ENCODE assay signal across 9 cellular contexts in genomic region chr1:26847826-26848225, GRCh38. TPM values are rescaled to one million over a fixed set of nuclear protein-coding genes. Genes with fewer than 3 reads are reported as not detected.
A peak's percentile ranks its signal among the peaks of the same experiment; 100 is the strongest.
DNase-seq lines count a peak whose midpoint lies in the region; ATAC-seq, FAIRE-seq and TF ChIP-seq lines count a peak whose summit lies in the region.
"Not testable (repeated sequence)": the region's sequence is repeated elsewhere in the genome, so short reads cannot be mapped to it uniquely, and the experiment has no call there.
"Had no signal": no experiment of that assay in that cellular context is flagged by ENCODE, and none has a peak within 500 bp of the region (broad histone marks: within the 10 kb centered on the region; RNA-seq: fewer than 3 reads in every experiment).

No MANE protein-coding gene starts in this region.

- not testable (repeated sequence) for H3K27me3 ChIP-seq in ACC112 (ENCODE audit: insufficient read depth, low read length); PC-3 (ENCODE audit: low read length); keratinocyte (ENCODE audit: control insufficient read depth, extremely low read depth, insufficient read depth, low read length); stomach

- H3K9me2 ChIP-seq in PC-3 (replicated peaks; ENCODE audit: low read length): not testable (repeated sequence)

- H3K36me3 ChIP-seq in ACC112 (ENCODE audit: insufficient read depth, low read length): not testable (repeated sequence)
- H3K36me3 ChIP-seq in PC-3 (ENCODE audit: low read depth, low read length) (peaks cover 26% of the 10 kb centered on the region), keratinocyte (ENCODE audit: control insufficient read depth in 2 of 2, extremely low read depth in 1 of 2, insufficient read depth in 2 of 2, low read length in 2 of 2) (peaks cover 10 to 33% of the 10 kb centered on the region in 2 experiments), stomach (peaks cover 48 to 88% (median 85%) of the 10 kb centered on the region in 4 donors)

- peak overlapping the region; percentile 42 for H3K27ac Mint-ChIP-seq in activated CD4-positive, alpha-beta T cell treated with anti-CD3 and anti-CD28 coated beads, Interleukin-2, amount 10 ng/mL, durations not matched to agents 7 days and 5 days
- peak overlapping the region; percentile 7 to 95 for H3K27ac Mint-ChIP-seq in activated naive CD4-positive, alpha-beta T cell treated with anti-CD3 and anti-CD28 coated beads, Interleukin-2, amount 50 U/mL, for 72 hours
- peak overlapping the region; percentile 87 for H3K27ac Mint-ChIP-seq in central memory CD8-positive, alpha-beta T cell (ENCODE audit: low read depth)
- peak overlapping the region; percentile 14 to 46 for H3K27ac Mint-ChIP-seq in natural killer cell treated with Interleukin-12 subunit alpha and Interleukin-12 subunit beta and Interleukin-15 and Interleukin-18, amount 100 ng/mL, for 72 hours

- peaks cover 47% of the 10 kb centered on the region for H3K36me3 Mint-ChIP-seq in activated CD4-positive, alpha-beta T cell treated with anti-CD3 and anti-CD28 coated beads, Interleukin-2, amount 10 ng/mL, durations not matched to agents 7 days and 5 days (ENCODE audit: low read depth)
- peaks cover 20 to 29% of the 10 kb centered on the region in 2 donors for H3K36me3 Mint-ChIP-seq in activated naive CD4-positive, alpha-beta T cell treated with anti-CD3 and anti-CD28 coated beads, Interleukin-2, amount 50 U/mL, for 72 hours
- H3K36me3 Mint-ChIP-seq in central memory CD8-positive, alpha-beta T cell (ENCODE audit: insufficient read depth): peaks cover 60% of the 10 kb centered on the region
- H3K36me3 Mint-ChIP-seq in natural killer cell treated with Interleukin-12 subunit alpha and Interleukin-12 subunit beta and Interleukin-15 and Interleukin-18, amount 100 ng/mL, for 72 hours: peaks cover 18% of the 10 kb centered on the region

- TF ChIP-seq POLR2A in stomach (IDR thresholded peaks at IDR 0.05): not testable (repeated sequence)

- not testable (repeated sequence) for H3K4me1 Mint-ChIP-seq in activated CD4-positive, alpha-beta T cell treated with anti-CD3 and anti-CD28 coated beads, Interleukin-2, amount 10 ng/mL, durations not matched to agents 7 days and 5 days; natural killer cell treated with Interleukin-12 subunit alpha and Interleukin-12 subunit beta and Interleukin-15 and Interleukin-18, amount 100 ng/mL, for 72 hours (ENCODE audit: low read depth in 2 of 2)
- H3K4me1 Mint-ChIP-seq in central memory CD8-positive, alpha-beta T cell: peaks cover 12% of the 10 kb centered on the region

- intact Hi-C loops in PC-3 (cut with micrococcal nuclease); stomach (cut with DNase I; ENCODE audit: low total_unique reads): not testable (repeated sequence)

- not testable (repeated sequence) for FAIRE-seq in keratinocyte (lab: Jason Lieb, UNC)

- H3K9me3 ChIP-seq in PC-3 (ENCODE audit: low read length); keratinocyte (ENCODE audit: control insufficient read depth, low read depth, low read length); stomach: not testable (repeated sequence)

- CTCF ChIA-PET in PC-3 (lab: Charles Lee): not testable (repeated sequence)
- CTCF ChIA-PET in activated CD4-positive, alpha-beta T cell treated with anti-CD3 and anti-CD28 coated beads, Interleukin-2, amount 10 ng/mL, durations not matched to agents 7 days and 5 days (lab: Charles Lee): interaction anchor here (0.9 to 1.6 kb wide), 2 partner anchors 14 to 16 kb away, joined by 3 read pairs; no protein-coding TSS in a partner anchor

- POLR2A ChIA-PET in PC-3 (lab: Charles Lee; ENCODE audit: unreplicated experiment): interaction anchor here (0.6 kb wide), 1 partner anchor 60 kb away, joined by 14 read pairs; the partner anchor contains the start of gene PIGV
- POLR2A ChIA-PET in activated CD4-positive, alpha-beta T cell treated with anti-CD3 and anti-CD28 coated beads, Interleukin-2, amount 10 ng/mL, durations not matched to agents 7 days and 5 days (lab: Charles Lee): not testable (repeated sequence)

- H3K27ac ChIP-seq in ACC112 (ENCODE audit: low read depth, low read length): peak overlapping the region; percentile 95
- H3K27ac ChIP-seq in PC-3 (ENCODE audit: low read length): peak overlapping the region; percentile 95
- H3K27ac ChIP-seq in keratinocyte (ENCODE audit: control insufficient read depth, insufficient read depth, low read length): peak overlapping the region; percentile 100
- H3K27ac ChIP-seq in stomach: peak overlapping the region in 4 of 5 donors; percentile 76 to 82 (median 78)

- not testable (repeated sequence) for H3K9me3 Mint-ChIP-seq in activated CD4-positive, alpha-beta T cell treated with anti-CD3 and anti-CD28 coated beads, Interleukin-2, amount 10 ng/mL, durations not matched to agents 7 days and 5 days; activated naive CD4-positive, alpha-beta T cell treated with anti-CD3 and anti-CD28 coated beads, Interleukin-2, amount 50 U/mL, for 72 hours; central memory CD8-positive, alpha-beta T cell; natural killer cell treated with Interleukin-12 subunit alpha and Interleukin-12 subunit beta and Interleukin-15 and Interleukin-18, amount 100 ng/mL, for 72 hours

- H3K79me2 ChIP-seq in ACC112 (ENCODE audit: control insufficient read depth, insufficient read depth, low read length, unreplicated experiment); PC-3 (ENCODE audit: low read length); keratinocyte (ENCODE audit: control insufficient read depth, insufficient read depth, low read length): not testable (repeated sequence)

- not testable (repeated sequence) for H2AFZ ChIP-seq in ACC112 (ENCODE audit: low read length, unreplicated experiment); PC-3 (ENCODE audit: low read length); keratinocyte (ENCODE audit: control insufficient read depth, low read length)

- peak overlapping the region; percentile 72 for H3K9ac ChIP-seq in PC-3 (ENCODE audit: low read length)
- H3K9ac ChIP-seq in keratinocyte (ENCODE audit: control insufficient read depth, extremely low read depth, insufficient read depth, low read length): peak overlapping the region; percentile 22

- dilution Hi-C loops in keratinocyte (cut with MboI; ENCODE audit: extremely low pct_ligation_motif_present, low sequenced_read_pairs): not testable (repeated sequence)

- not testable (repeated sequence) for H3K9me1 ChIP-seq in keratinocyte (ENCODE audit: control insufficient read depth, extremely low read depth, insufficient read depth, low read length)

- 0 out of 2 replicates have a peak, but pooled peaks have one; percentile 23 for ATAC-seq in PC-3
- not testable (repeated sequence) for ATAC-seq in activated naive CD4-positive, alpha-beta T cell treated with anti-CD3 and anti-CD28 coated beads, Interleukin-2, amount 50 U/mL, for 72 hours; central memory CD8-positive, alpha-beta T cell (replicated peaks; ENCODE audit: extremely low read depth, poor library complexity, severe bottlenecking); natural killer cell treated with Interleukin-12 subunit alpha and Interleukin-12 subunit beta and Interleukin-15 and Interleukin-18, amount 100 ng/mL, for 72 hours

- H3K4me3 Mint-ChIP-seq in activated CD4-positive, alpha-beta T cell treated with anti-CD3 and anti-CD28 coated beads, Interleukin-2, amount 10 ng/mL, durations not matched to agents 7 days and 5 days; central memory CD8-positive, alpha-beta T cell; natural killer cell treated with Interleukin-12 subunit alpha and Interleukin-12 subunit beta and Interleukin-15 and Interleukin-18, amount 100 ng/mL, for 72 hours: not testable (repeated sequence)

- DNase-seq in PC-3: peak; percentile 31
- DNase-seq in activated CD4-positive, alpha-beta T cell treated with anti-CD3 and anti-CD28 coated beads, Interleukin-2, amount 10 ng/mL, durations not matched to agents 7 days and 5 days; activated naive CD4-positive, alpha-beta T cell treated with anti-CD3 and anti-CD28 coated beads, Interleukin-2, amount 50 U/mL, for 72 hours (ENCODE audit: low spot score in 2 of 2); central memory CD8-positive, alpha-beta T cell (ENCODE audit: low spot score in 2 of 2); keratinocyte (ENCODE audit: low read depth, low spot score); natural killer cell treated with Interleukin-12 subunit alpha and Interleukin-12 subunit beta and Interleukin-15 and Interleukin-18, amount 100 ng/mL, for 72 hours (ENCODE audit: low spot score); stomach: not testable (repeated sequence)

- peaks cover 29% of the 10 kb centered on the region for H3K4me1 ChIP-seq in ACC112 (ENCODE audit: control insufficient read depth, insufficient read depth, low read length, unreplicated experiment)
- peaks cover 34% of the 10 kb centered on the region for H3K4me1 ChIP-seq in PC-3 (ENCODE audit: insufficient read depth, low read length)
- H3K4me1 ChIP-seq in keratinocyte (ENCODE audit: control insufficient read depth, extremely low read depth, insufficient read depth, low read length): peaks cover 44% of the 10 kb centered on the region
- H3K4me1 ChIP-seq in stomach: peaks cover 0 to 26% (median 13%) of the 10 kb centered on the region in 4 donors

- TF ChIP-seq CTCF in PC-3 (conservative IDR thresholded peaks at IDR 0.05; ENCODE audit: low read depth, low read length); keratinocyte (optimal IDR thresholded peaks at IDR 0.05 in 1 of 3, IDR thresholded peaks at IDR 0.05 in 1 of 3, conservative IDR thresholded peaks at IDR 0.05 in 1 of 3; ENCODE audit: extremely low read depth in 1 of 3, insufficient read depth in 2 of 3, low read length in 3 of 3); stomach (IDR thresholded peaks at IDR 0.05): not testable (repeated sequence)

- H4K20me1 ChIP-seq in PC-3 (ENCODE audit: low read length); keratinocyte (ENCODE audit: control insufficient read depth, extremely low read depth, insufficient read depth, low read length): not testable (repeated sequence)

- H3K27me3 Mint-ChIP-seq in activated CD4-positive, alpha-beta T cell treated with anti-CD3 and anti-CD28 coated beads, Interleukin-2, amount 10 ng/mL, durations not matched to agents 7 days and 5 days; central memory CD8-positive, alpha-beta T cell; natural killer cell treated with Interleukin-12 subunit alpha and Interleukin-12 subunit beta and Interleukin-15 and Interleukin-18, amount 100 ng/mL, for 72 hours: not testable (repeated sequence)

- BruUV-seq in PC-3 (replicated peaks; lab: Mats Ljungman, UMichigan): not testable (repeated sequence)

- TF ChIP-seq EP300 in stomach (IDR thresholded peaks at IDR 0.05): not testable (repeated sequence)

- H3F3A ChIP-seq in PC-3 (ENCODE audit: low read length, unreplicated experiment): not testable (repeated sequence)

- not testable (repeated sequence) for H3K4me3 ChIP-seq in ACC112 (ENCODE audit: low read depth, low read length); PC-3 (ENCODE audit: low read length); keratinocyte (ENCODE audit: control insufficient read depth in 2 of 3, extremely low read depth in 1 of 3, insufficient read depth in 2 of 3, low read depth in 1 of 3, low read length in 3 of 3); stomach

- WGBS in stomach, 5 donors: 78 to 90% (median 84%) methylated on average over 6 of the region's 6 CpGs

- H3K4me2 ChIP-seq in PC-3 (ENCODE audit: low read length): peak overlapping the region; percentile 50; the same call in 1 of the 2 replicates
- H3K4me2 ChIP-seq in keratinocyte (ENCODE audit: control insufficient read depth, extremely low read depth, insufficient read depth, low read depth, low read length): not testable (repeated sequence)

RNA-seq across cellular contexts. Expression of gene SFN, which starts 15.1 kb away (rescaled TPM):
- 411 and 577 TPM in 2 replicates for total RNA-seq in PC-3 (2014; rRNA removed)
- 1 to 10 TPM; 2.4 to 3.0 TPM for total RNA-seq in activated CD4-positive, alpha-beta T cell treated with anti-CD3 and anti-CD28 coated beads, Interleukin-2, amount 10 ng/mL, durations not matched to agents 7 days and 5 days
- 1 to 10 TPM; 1.1 to 2.3 TPM for total RNA-seq in activated naive CD4-positive, alpha-beta T cell treated with anti-CD3 and anti-CD28 coated beads, Interleukin-2, amount 50 U/mL, for 72 hours
- 1,394 to 2,602 TPM (median 2,333 TPM) in 3 replicates for polyA plus RNA-seq in keratinocyte
- polyA plus RNA-seq in keratinocyte (2011; ENCODE audit: low read depth): 775 TPM
- polyA plus RNA-seq in keratinocyte (2011; cell fraction: cytosol; rRNA removed): 1,484 and 3,345 TPM in 2 replicates
- 1,730 and 2,605 TPM in 2 replicates for polyA plus RNA-seq in keratinocyte (2011; cell fraction: nucleus; rRNA removed)
- polyA plus RNA-seq in keratinocyte (2012; ENCODE audit: low replicate concordance): 3,203 and 3,341 TPM in 2 replicates
- 637 to 2,055 TPM (median 889 TPM) in 3 replicates for polyA minus RNA-seq in keratinocyte
- polyA minus RNA-seq in keratinocyte (2011; cell fraction: cytosol; rRNA and poly(A)+ RNA removed): 1,532 TPM
- 888 and 889 TPM in 2 replicates for polyA minus RNA-seq in keratinocyte (2011; cell fraction: nucleus; rRNA and poly(A)+ RNA removed)
- total RNA-seq in natural killer cell treated with Interleukin-12 subunit alpha and Interleukin-12 subunit beta and Interleukin-15 and Interleukin-18, amount 100 ng/mL, for 72 hours: under 1 TPM; 0.50 to 0.56 TPM
- total RNA-seq in stomach: 100 to 1,000 TPM in 1 of 5 donors, 10 to 100 TPM in 4; 17.4 to 109 (median 78.1) TPM
- 100 to 1,000 TPM in 2 of 3 donors, 10 to 100 TPM in 1; 77.6 to 410 (median 146) TPM for polyA plus RNA-seq in stomach
- polyA plus RNA-seq: CD4-positive, CD25-positive, alpha-beta regulatory T cell had no signal

RNA-seq across cellular contexts. Expression of gene ZDHHC18, which starts 21.3 kb away (rescaled TPM):
- total RNA-seq in PC-3 (2014; rRNA removed) (18.1 and 26.9 TPM in 2 replicates), stomach (10 to 100 TPM in 3 of 5 donors, 1 to 10 TPM in 2; 5.2 to 81.7 (median 13.3) TPM)
- 10 to 100 TPM; 45.1 to 55.0 TPM for total RNA-seq in activated CD4-positive, alpha-beta T cell treated with anti-CD3 and anti-CD28 coated beads, Interleukin-2, amount 10 ng/mL, durations not matched to agents 7 days and 5 days
- total RNA-seq in activated naive CD4-positive, alpha-beta T cell treated with anti-CD3 and anti-CD28 coated beads, Interleukin-2, amount 50 U/mL, for 72 hours: 10 to 100 TPM; 37.8 to 59.5 TPM
- polyA plus RNA-seq in keratinocyte (18.1 to 32.0 TPM (median 22.6 TPM) in 3 replicates), stomach (1 to 10 TPM; 6.3 to 9.0 (median 6.7) TPM)
- polyA plus RNA-seq in keratinocyte (2011; ENCODE audit: low read depth): 14.0 TPM
- polyA plus RNA-seq in keratinocyte (2011; cell fraction: cytosol; rRNA removed): 22.3 and 28.7 TPM in 2 replicates
- 27.8 and 32.9 TPM in 2 replicates for polyA plus RNA-seq in keratinocyte (2011; cell fraction: nucleus; rRNA removed)
- 16.3 and 18.4 TPM in 2 replicates for polyA plus RNA-seq in keratinocyte (2012; ENCODE audit: low replicate concordance)
- polyA minus RNA-seq in keratinocyte: 21.5 to 62.9 TPM (median 45.1 TPM) in 3 replicates
- 14.4 TPM for polyA minus RNA-seq in keratinocyte (2011; cell fraction: cytosol; rRNA and poly(A)+ RNA removed)
- polyA minus RNA-seq in keratinocyte (2011; cell fraction: nucleus; rRNA and poly(A)+ RNA removed): 11.0 and 11.9 TPM in 2 replicates
- 100 to 1,000 TPM in 1 of 2 donors, 10 to 100 TPM in 1; 87.2 to 106 TPM for total RNA-seq in natural killer cell treated with Interleukin-12 subunit alpha and Interleukin-12 subunit beta and Interleukin-15 and Interleukin-18, amount 100 ng/mL, for 72 hours

RNA-seq across cellular contexts. Expression of gene GPN2, which starts 42.3 kb away (rescaled TPM):
- 24.6 and 28.2 TPM in 2 replicates for total RNA-seq in PC-3 (2014; rRNA removed)
- total RNA-seq in activated CD4-positive, alpha-beta T cell treated with anti-CD3 and anti-CD28 coated beads, Interleukin-2, amount 10 ng/mL, durations not matched to agents 7 days and 5 days: 10 to 100 TPM; 25.9 to 26.9 TPM
- 10 to 100 TPM; 29.5 to 56.1 TPM for total RNA-seq in activated naive CD4-positive, alpha-beta T cell treated with anti-CD3 and anti-CD28 coated beads, Interleukin-2, amount 50 U/mL, for 72 hours
- polyA plus RNA-seq in keratinocyte: 31.9 to 43.7 TPM (median 37.2 TPM) in 3 replicates
- 8.2 TPM for polyA plus RNA-seq in keratinocyte (2011; ENCODE audit: low read depth)
- 31.2 and 33.2 TPM in 2 replicates for polyA plus RNA-seq in keratinocyte (2011; cell fraction: cytosol; rRNA removed)
- polyA plus RNA-seq in keratinocyte (2011; cell fraction: nucleus; rRNA removed): 29.8 and 42.6 TPM in 2 replicates
- 15.2 and 33.1 TPM in 2 replicates for polyA plus RNA-seq in keratinocyte (2012; ENCODE audit: low replicate concordance)
- 32.8 to 56.8 TPM (median 45.6 TPM) in 3 replicates for polyA minus RNA-seq in keratinocyte
- polyA minus RNA-seq in keratinocyte (2011; cell fraction: cytosol; rRNA and poly(A)+ RNA removed): 17.3 TPM
- 19.7 and 26.1 TPM in 2 replicates for polyA minus RNA-seq in keratinocyte (2011; cell fraction: nucleus; rRNA and poly(A)+ RNA removed)
- 10 to 100 TPM; 52.6 to 58.0 TPM for total RNA-seq in natural killer cell treated with Interleukin-12 subunit alpha and Interleukin-12 subunit beta and Interleukin-15 and Interleukin-18, amount 100 ng/mL, for 72 hours
- 10 to 100 TPM in 2 of 5 donors, 1 to 10 TPM in 3; 5.4 to 66.3 (median 9.9) TPM for total RNA-seq in stomach
- polyA plus RNA-seq in stomach: 10 to 100 TPM; 11.2 to 20.6 (median 15.6) TPM

RNA-seq across cellular contexts. Expression of gene GPATCH3, which starts 52.4 kb away (rescaled TPM):
- total RNA-seq in PC-3 (2014; rRNA removed) (16.1 and 18.8 TPM in 2 replicates), stomach (10 to 100 TPM in 3 of 5 donors, 1 to 10 TPM in 2; 3.1 to 42.0 (median 10.3) TPM)
- 10 to 100 TPM; 14.0 to 14.8 TPM for total RNA-seq in activated CD4-positive, alpha-beta T cell treated with anti-CD3 and anti-CD28 coated beads, Interleukin-2, amount 10 ng/mL, durations not matched to agents 7 days and 5 days
- total RNA-seq in activated naive CD4-positive, alpha-beta T cell treated with anti-CD3 and anti-CD28 coated beads, Interleukin-2, amount 50 U/mL, for 72 hours: 10 to 100 TPM; 11.7 to 13.2 TPM
- polyA plus RNA-seq in keratinocyte (5.7 to 7.3 TPM (median 7.1 TPM) in 3 replicates), stomach (10 to 100 TPM; 13.5 to 21.8 (median 18.3) TPM)
- 6.3 TPM for polyA plus RNA-seq in keratinocyte (2011; ENCODE audit: low read depth)
- 5.1 and 7.5 TPM in 2 replicates for polyA plus RNA-seq in keratinocyte (2011; cell fraction: cytosol; rRNA removed)
- polyA plus RNA-seq in keratinocyte (2011; cell fraction: nucleus; rRNA removed): 12.7 and 12.8 TPM in 2 replicates
- polyA plus RNA-seq in keratinocyte (2012; ENCODE audit: low replicate concordance): 6.6 and 9.6 TPM in 2 replicates
- polyA minus RNA-seq in keratinocyte: 4.5 to 7.8 TPM (median 5.2 TPM) in 3 replicates
- polyA minus RNA-seq in keratinocyte (2011; cell fraction: cytosol; rRNA and poly(A)+ RNA removed): 5.9 TPM
- 5.4 and 7.7 TPM in 2 replicates for polyA minus RNA-seq in keratinocyte (2011; cell fraction: nucleus; rRNA and poly(A)+ RNA removed)
- total RNA-seq in natural killer cell treated with Interleukin-12 subunit alpha and Interleukin-12 subunit beta and Interleukin-15 and Interleukin-18, amount 100 ng/mL, for 72 hours: 10 to 100 TPM; 19.6 to 21.2 TPM

Comparison
In these comparisons a context has a peak if more than half of its experiments do, and no peak if none do; other contexts are left out.
1. H3K27ac Mint-ChIP-seq: peak in every context shown above with its lines; median percentile 87 in central memory CD8-positive, alpha-beta T cell; 51 in activated naive CD4-positive, alpha-beta T cell treated with anti-CD3 and anti-CD28 coated beads, Interleukin-2, amount 50 U/mL, for 72 hours; 42 in activated CD4-positive, alpha-beta T cell treated with anti-CD3 and anti-CD28 coated beads, Interleukin-2, amount 10 ng/mL, durations not matched to agents 7 days and 5 days; 30 in natural killer cell treated with Interleukin-12 subunit alpha and Interleukin-12 subunit beta and Interleukin-15 and Interleukin-18, amount 100 ng/mL, for 72 hours.
2. RNA of gene SFN, which starts 15.1 kb away (total RNA-seq): 411 to 577 TPM in PC-3 and 17.4 to 109 TPM in stomach; 2.4 to 3.0 TPM in activated CD4-positive, alpha-beta T cell treated with anti-CD3 and anti-CD28 coated beads, Interleukin-2, amount 10 ng/mL, durations not matched to agents 7 days and 5 days, 1.1 to 2.3 TPM in activated naive CD4-positive, alpha-beta T cell treated with anti-CD3 and anti-CD28 coated beads, Interleukin-2, amount 50 U/mL, for 72 hours and 0.50 to 0.56 TPM in natural killer cell treated with Interleukin-12 subunit alpha and Interleukin-12 subunit beta and Interleukin-15 and Interleukin-18, amount 100 ng/mL, for 72 hours; every median in the first group is over 4 times any median in the second.
3. Peak in every context shown above with its lines, with median percentiles within 50 percentile points of each other: H3K27ac ChIP-seq.